In the genomic region with DNA sequence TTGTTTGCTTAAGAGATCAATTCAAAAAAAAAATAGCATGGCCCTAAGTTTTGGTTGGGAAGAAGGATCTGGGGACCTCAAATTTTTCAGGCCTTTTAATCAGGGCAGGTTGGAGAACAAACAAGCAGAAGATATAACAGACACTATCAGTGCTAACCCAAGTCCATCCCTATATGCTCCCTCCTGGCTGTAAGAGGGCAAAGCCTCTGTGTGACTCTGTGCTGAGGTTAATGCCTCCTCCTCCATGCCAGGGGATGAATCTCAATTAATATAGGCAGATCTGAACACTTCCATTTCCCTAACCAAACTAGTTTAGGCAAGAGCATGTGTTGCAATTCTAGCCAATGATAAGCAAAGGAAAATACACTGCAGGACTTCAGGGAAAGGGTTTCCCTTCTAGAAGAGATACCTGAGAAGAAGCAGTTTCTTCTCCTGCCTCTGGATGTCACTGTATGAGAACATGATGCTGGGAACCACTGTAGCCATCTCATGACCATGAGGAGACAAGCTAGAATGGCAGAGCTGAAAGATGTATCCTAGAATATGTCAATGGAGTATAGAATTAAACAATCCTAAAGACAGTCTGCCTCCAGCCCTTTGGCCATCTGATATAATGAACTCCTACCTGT, we compare ENCODE assay signal across 8 cellular contexts.
A peak's percentile ranks its signal among the peaks of the same experiment; 100 is the strongest.
DNase-seq lines count a peak whose midpoint lies in the region; ATAC-seq and TF ChIP-seq lines count a peak whose summit lies in the region.

No MANE protein-coding gene starts in this region.

- H3K9ac ChIP-seq in MM.1S (ENCODE audit: low read length): no peak overlapping the region

- H3K9me3 ChIP-seq in Caco-2 (no peaks in the 10 kb centered on the region), MM.1S (replicated peaks; ENCODE audit: insufficient read depth, low read length) (no peaks in the 10 kb centered on the region)
- H3K9me3 ChIP-seq in CD8-positive, alpha-beta T cell (ENCODE audit: low read length): no peaks in the 10 kb centered on the region

- H3K4me1 ChIP-seq in Caco-2 (no peaks in the 10 kb centered on the region), MM.1S (ENCODE audit: low read length) (no peaks in the 10 kb centered on the region)
- H3K4me1 ChIP-seq in CD8-positive, alpha-beta T cell (ENCODE audit: insufficient read depth, low read length): no peaks in the 10 kb centered on the region

- no peaks in the 10 kb centered on the region for H3K4me1 Mint-ChIP-seq in Caco-2 (ENCODE audit: low read depth, unreplicated experiment)
- no peaks in the 10 kb centered on the region for H3K4me1 Mint-ChIP-seq in CD8-positive, alpha-beta T cell (ENCODE audit: low read depth)

- H3K4me3 Mint-ChIP-seq in Caco-2 (ENCODE audit: unreplicated experiment): no peak overlapping the region
- H3K4me3 Mint-ChIP-seq in CD8-positive, alpha-beta T cell: no peak overlapping the region

- no peak overlapping the region for H3K27ac ChIP-seq in MM.1S (ENCODE audit: low read length)
- H3K27ac ChIP-seq in CD8-positive, alpha-beta T cell (ENCODE audit: low read depth, low read length): no peak overlapping the region

- H3K36me3 ChIP-seq in Caco-2 (ENCODE audit: control insufficient read depth, insufficient read depth, low read length): no peaks in the 10 kb centered on the region
- H3K36me3 ChIP-seq in MM.1S (replicated peaks; ENCODE audit: insufficient read depth, low read length): no peaks in the 10 kb centered on the region
- no peaks in the 10 kb centered on the region for H3K36me3 ChIP-seq in CD8-positive, alpha-beta T cell (ENCODE audit: insufficient read depth, low read length)

- no TSS peak for BruUV-seq in Caco-2 (replicated peaks; lab: Mats Ljungman, UMichigan)

- CTCF ChIA-PET in Caco-2 (lab: Charles Lee): interaction anchor here (0.6 to 1.6 kb wide), 4 partner anchors 15 to 307 kb away, joined by 3 to 11 read pairs (median 6); no protein-coding TSS in a partner anchor
- CTCF ChIA-PET in CD8-positive, alpha-beta T cell (lab: Charles Lee): interaction anchor here (1.5 kb wide), 1 partner anchor 11 kb away, joined by 3 read pairs; no protein-coding TSS in a partner anchor

- DNase-seq in Caco-2 (peak in 1 of 2 experiments; percentile 37), MM.1S (peak; percentile 19), stromal cell of bone marrow (ENCODE audit: low read depth) (peak; percentile 12), medulla oblongata (ENCODE audit: extremely low spot score) (no peak)
- no peak for DNase-seq in CD8-positive, alpha-beta T cell

- no peak overlapping the region for H3K4me3 ChIP-seq in Caco-2 (ENCODE audit: low read depth, low read length)
- no peak overlapping the region for H3K4me3 ChIP-seq in MM.1S (ENCODE audit: low read length)
- no peak overlapping the region for H3K4me3 ChIP-seq in CD8-positive, alpha-beta T cell (ENCODE audit: low read depth, low read length)

- no peak overlapping the region for H2AFZ ChIP-seq in MM.1S (ENCODE audit: low read length)

- H3K27me3 ChIP-seq in Caco-2 (replicated peaks; ENCODE audit: control insufficient read depth, insufficient read depth, low read length) (no peaks in the 10 kb centered on the region; the same call in 1 of the 2 replicates), MM.1S (replicated peaks; ENCODE audit: insufficient read depth, low read length) (no peaks in the 10 kb centered on the region)
- peaks cover 2% of the 10 kb centered on the region for H3K27me3 ChIP-seq in CD8-positive, alpha-beta T cell (ENCODE audit: insufficient read depth, low read length)

- H3K79me2 ChIP-seq in MM.1S (ENCODE audit: low read length): no peaks in the 10 kb centered on the region

- H3K4me2 ChIP-seq in MM.1S (ENCODE audit: low read depth, low read length): no peak overlapping the region

- H3K36me3 Mint-ChIP-seq in Caco-2 (ENCODE audit: insufficient read depth, unreplicated experiment): no peaks in the 10 kb centered on the region
- H3K36me3 Mint-ChIP-seq in CD8-positive, alpha-beta T cell: no peaks in the 10 kb centered on the region

- TF ChIP-seq CTCF in Caco-2 (IDR thresholded peaks at IDR 0.05; ENCODE audit: insufficient read depth in 1 of 2, low read depth in 1 of 2, low read length in 1 of 2, severe bottlenecking in 1 of 2, unreplicated experiment in 1 of 2) (peak; percentile 22 to 50), MM.1S (IDR thresholded peaks at IDR 0.05; ENCODE audit: low read length) (peak; percentile 36)
- TF ChIP-seq CTCF in CD8-positive, alpha-beta T cell (IDR thresholded peaks at IDR 0.05): no peak

- H3F3A ChIP-seq in MM.1S (ENCODE audit: insufficient read depth, low read length): no peaks in the 10 kb centered on the region

- intact Hi-C loops in Caco-2 (cut with micrococcal nuclease; ENCODE audit: unreplicated experiment): loop anchor here (1.0 kb wide), 1 partner anchor 46 kb away; no protein-coding TSS in a partner anchor
- intact Hi-C loops in CD8-positive, alpha-beta T cell (cut with DNase I, micrococcal nuclease): no loop called here

- H3K9me3 Mint-ChIP-seq in Caco-2 (ENCODE audit: unreplicated experiment): no peaks in the 10 kb centered on the region
- no peaks in the 10 kb centered on the region for H3K9me3 Mint-ChIP-seq in CD8-positive, alpha-beta T cell

- ATAC-seq in GM19043 (IDR thresholded peaks at IDR 0.05; ENCODE audit: low read depth, unreplicated experiment): peak; percentile 71
- peak; percentile 73 for ATAC-seq in esophagus mucosa
- ATAC-seq in CD8-positive, alpha-beta T cell: no peak
- ATAC-seq in activated CD4-positive, CD25-positive, alpha-beta regulatory T cell treated with anti-CD3 and anti-CD28 coated beads, Interleukin-2, amount 50 U/mL, for 24 hours: no peak

- POLR2A ChIA-PET in Caco-2 (lab: Charles Lee): no interaction called here
- POLR2A ChIA-PET in CD8-positive, alpha-beta T cell (lab: Charles Lee): no interaction called here

- no peaks in the 10 kb centered on the region for H4K20me1 ChIP-seq in MM.1S (ENCODE audit: insufficient read depth, low read length)

- H3K27ac Mint-ChIP-seq in Caco-2 (ENCODE audit: unreplicated experiment): no peak overlapping the region
- H3K27ac Mint-ChIP-seq in CD8-positive, alpha-beta T cell: no peak overlapping the region

- no peaks in the 10 kb centered on the region for H3K9me2 ChIP-seq in MM.1S (replicated peaks; ENCODE audit: insufficient read depth, low read length)

- peaks cover 18% of the 10 kb centered on the region for H3K27me3 Mint-ChIP-seq in Caco-2 (ENCODE audit: insufficient read depth, unreplicated experiment)
- H3K27me3 Mint-ChIP-seq in CD8-positive, alpha-beta T cell (ENCODE audit: low read depth): peaks cover 31% of the 10 kb centered on the region

Comparison
In these comparisons a context has a peak if more than half of its experiments do, and no peak if none do; other contexts are left out.
1. DNase-seq: peak in MM.1S (single experiment) and stromal cell of bone marrow (single experiment); none in medulla oblongata (single experiment) and CD8-positive, alpha-beta T cell (0 of 7).
2. ATAC-seq: peak in GM19043 (single experiment) and esophagus mucosa (single experiment); none in CD8-positive, alpha-beta T cell (single experiment) and activated CD4-positive, CD25-positive, alpha-beta regulatory T cell treated with anti-CD3 and anti-CD28 coated beads, Interleukin-2, amount 50 U/mL, for 24 hours (0 of 2).